Comparison of ENCODE assay signal across 22 cellular contexts in the genomic region with DNA sequence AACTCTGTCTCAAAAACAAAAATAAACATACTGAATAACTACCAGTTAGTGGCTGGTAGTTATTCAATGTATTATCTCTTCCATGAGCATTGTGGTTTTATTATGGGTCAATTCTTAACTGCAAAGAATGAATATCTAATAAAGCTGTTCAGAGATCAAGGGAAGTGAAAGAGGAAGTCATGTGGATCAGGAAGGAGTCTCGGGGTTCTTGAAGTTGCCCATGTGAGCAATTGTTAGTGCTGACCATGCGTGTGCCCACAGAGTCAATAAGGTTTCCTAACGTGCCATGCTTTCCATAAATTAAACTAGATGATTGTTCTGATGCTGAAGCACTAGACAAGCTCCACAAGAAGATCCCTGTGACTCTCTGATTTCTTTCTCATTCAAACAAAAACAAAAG.
DNase-seq lines count a peak whose midpoint lies in the region; ATAC-seq and TF ChIP-seq lines count a peak whose summit lies in the region.
"Had no signal": no experiment of that assay in that cellular context is flagged by ENCODE, and none has a peak within 500 bp of the region (broad histone marks: within the 10 kb centered on the region; RNA-seq: fewer than 3 reads in every experiment).

No MANE protein-coding gene starts in this region.

- peaks cover 1% of the 10 kb centered on the region for H3K27me3 Mint-ChIP-seq in endothelial cell (ENCODE audit: unreplicated experiment)
- peaks cover 28% of the 10 kb centered on the region for H3K27me3 Mint-ChIP-seq in osteocyte (ENCODE audit: unreplicated experiment)
- peaks cover 9% of the 10 kb centered on the region for H3K27me3 Mint-ChIP-seq in activated T-helper 17 cell treated with anti-CD3 and anti-CD28 coated beads, Interleukin-2, amount 50 U/mL, for 72 hours
- H3K27me3 Mint-ChIP-seq: stimulated activated memory B cell treated with anti-CD40 and anti-IgM and Interleukin-4, amounts not matched to agents 10 μg/mL and 1 μg/mL and 100 μg/mL, for 72 hours had no signal

- no peak overlapping the region for H3K4me3 ChIP-seq in effector memory CD4-positive, alpha-beta T cell (ENCODE audit: insufficient read depth, low read depth, low read length, poor library complexity, severe bottlenecking)
- H3K4me3 ChIP-seq: dorsolateral prefrontal cortex, heart right ventricle, pancreas, SJCRH30 had no signal

- no peak overlapping the region for H3K27ac ChIP-seq in effector memory CD4-positive, alpha-beta T cell (ENCODE audit: insufficient read depth, low read length, poor library complexity, severe bottlenecking)
- H3K27ac ChIP-seq: dorsolateral prefrontal cortex, heart right ventricle, pancreas, SJCRH30 had no signal

- ATAC-seq in HG03175 (IDR thresholded peaks at IDR 0.05; ENCODE audit: unreplicated experiment) (peak; percentile 38), HG02678 (IDR thresholded peaks at IDR 0.05; ENCODE audit: unreplicated experiment) (no peak)
- ATAC-seq in activated T-helper 17 cell treated with anti-CD3 and anti-CD28 coated beads, Interleukin-2, amount 50 U/mL, for 72 hours (replicated peaks): no peak
- ATAC-seq: activated naive CD8-positive, alpha-beta T cell treated with anti-CD3 and anti-CD28 coated beads, Interleukin-2, amount 50 U/mL, for 24 hours; activated T-cell treated with anti-CD3 and anti-CD28 coated beads, Interleukin-2, amount 50 U/mL, for 4 hours; stimulated activated memory B cell treated with anti-CD40 and anti-IgM and Interleukin-4, amounts not matched to agents 10 μg/mL and 1 μg/mL and 100 μg/mL, for 72 hours had no signal

- H3K27me3 ChIP-seq in effector memory CD4-positive, alpha-beta T cell (replicated peaks; ENCODE audit: control insufficient read depth, insufficient read depth, low read length, poor library complexity, severe bottlenecking): peaks cover 3% of the 10 kb centered on the region
- H3K27me3 ChIP-seq: dorsolateral prefrontal cortex, pancreas, SJCRH30 had no signal

- H3K4me1 ChIP-seq in effector memory CD4-positive, alpha-beta T cell (ENCODE audit: control insufficient read depth, insufficient read depth, low read length, poor library complexity, severe bottlenecking): no peaks in the 10 kb centered on the region

- H3K4me1 Mint-ChIP-seq in endothelial cell (ENCODE audit: unreplicated experiment) (peaks cover 21% of the 10 kb centered on the region), osteocyte (ENCODE audit: unreplicated experiment) (peaks cover 16% of the 10 kb centered on the region)
- no peaks in the 10 kb centered on the region for H3K4me1 Mint-ChIP-seq in activated T-helper 17 cell treated with anti-CD3 and anti-CD28 coated beads, Interleukin-2, amount 50 U/mL, for 72 hours

- H3K9me3 Mint-ChIP-seq in endothelial cell (ENCODE audit: unreplicated experiment) (no peaks in the 10 kb centered on the region), osteocyte (ENCODE audit: unreplicated experiment) (no peaks in the 10 kb centered on the region)
- no peaks in the 10 kb centered on the region for H3K9me3 Mint-ChIP-seq in activated T-helper 17 cell treated with anti-CD3 and anti-CD28 coated beads, Interleukin-2, amount 50 U/mL, for 72 hours
- H3K9me3 Mint-ChIP-seq: activated CD4-positive, alpha-beta memory T cell treated with anti-CD3 and anti-CD28 coated beads for 36 hours; activated naive CD8-positive, alpha-beta T cell treated with anti-CD3 and anti-CD28 coated beads, Interleukin-2, amount 50 U/mL, for 24 hours; activated T-cell treated with anti-CD3 and anti-CD28 coated beads, Interleukin-2, amount 50 U/mL, for 4 hours; stimulated activated memory B cell treated with anti-CD40 and anti-IgM and Interleukin-4, amounts not matched to agents 10 μg/mL and 1 μg/mL and 100 μg/mL, for 72 hours had no signal

- peak; percentile 89 for DNase-seq in NOMO-1 treated with dmso at 0.1 percent for 144 hours (lab: John Stamatoyannopoulos, UW; ENCODE audit: unreplicated experiment)
- DNase-seq in endothelial cell (ENCODE audit: low spot score): no peak
- DNase-seq in osteocyte (ENCODE audit: extremely low spot score, unreplicated experiment): peak; percentile 11
- no peak for DNase-seq in effector memory CD4-positive, alpha-beta T cell
- no peak for DNase-seq in activated CD4-positive, alpha-beta T cell treated with anti-CD3 and anti-CD28 coated beads for 48 hours
- DNase-seq: activated CD4-positive, alpha-beta memory T cell treated with anti-CD3 and anti-CD28 coated beads for 36 hours; activated naive CD8-positive, alpha-beta T cell treated with anti-CD3 and anti-CD28 coated beads, Interleukin-2, amount 50 U/mL, for 24 hours; activated T-cell treated with anti-CD3 and anti-CD28 coated beads, Interleukin-2, amount 50 U/mL, for 4 hours; CD4-positive, CD25-positive, alpha-beta regulatory T cell; DMS79 treated with DMSO at 0.1 percent for 48 hours; dorsolateral prefrontal cortex; HCEC 1CT; heart right ventricle; NCI-H2171 treated with DMSO at 0.1 percent for 48 hours; NCI-H82; pancreas; SJCRH30; trophoblast cell had no signal

- H3K27ac Mint-ChIP-seq in endothelial cell (ENCODE audit: unreplicated experiment) (peak overlapping the region; percentile 27), osteocyte (ENCODE audit: unreplicated experiment) (no peak overlapping the region)
- no peak overlapping the region for H3K27ac Mint-ChIP-seq in activated T-helper 17 cell treated with anti-CD3 and anti-CD28 coated beads, Interleukin-2, amount 50 U/mL, for 72 hours
- H3K27ac Mint-ChIP-seq: activated CD4-positive, alpha-beta memory T cell treated with anti-CD3 and anti-CD28 coated beads for 36 hours; activated naive CD8-positive, alpha-beta T cell treated with anti-CD3 and anti-CD28 coated beads, Interleukin-2, amount 50 U/mL, for 24 hours; stimulated activated memory B cell treated with anti-CD40 and anti-IgM and Interleukin-4, amounts not matched to agents 10 μg/mL and 1 μg/mL and 100 μg/mL, for 72 hours had no signal

- no peaks in the 10 kb centered on the region for H3K36me3 ChIP-seq in effector memory CD4-positive, alpha-beta T cell (ENCODE audit: control insufficient read depth, insufficient read depth, low read length)
- H3K36me3 ChIP-seq: heart right ventricle, pancreas, SJCRH30 had no signal

- H3K9me3 ChIP-seq in effector memory CD4-positive, alpha-beta T cell (ENCODE audit: control insufficient read depth, low read length): no peaks in the 10 kb centered on the region
- H3K9me3 ChIP-seq: heart right ventricle, pancreas, SJCRH30 had no signal

- TF ChIP-seq CTCF in endothelial cell (IDR thresholded peaks at IDR 0.05; ENCODE audit: unreplicated experiment) (no peak), osteocyte (IDR thresholded peaks at IDR 0.05) (no peak)

- H3K36me3 Mint-ChIP-seq in endothelial cell (ENCODE audit: low read depth, unreplicated experiment) (no peaks in the 10 kb centered on the region), osteocyte (ENCODE audit: unreplicated experiment) (no peaks in the 10 kb centered on the region)
- H3K36me3 Mint-ChIP-seq in activated T-helper 17 cell treated with anti-CD3 and anti-CD28 coated beads, Interleukin-2, amount 50 U/mL, for 72 hours (ENCODE audit: low read depth): no peaks in the 10 kb centered on the region
- H3K36me3 Mint-ChIP-seq: activated CD4-positive, alpha-beta memory T cell treated with anti-CD3 and anti-CD28 coated beads for 36 hours; CD4-positive, CD25-positive, alpha-beta regulatory T cell; stimulated activated memory B cell treated with anti-CD40 and anti-IgM and Interleukin-4, amounts not matched to agents 10 μg/mL and 1 μg/mL and 100 μg/mL, for 72 hours had no signal

- H3K4me3 Mint-ChIP-seq in endothelial cell (ENCODE audit: unreplicated experiment) (no peak overlapping the region), osteocyte (ENCODE audit: unreplicated experiment) (no peak overlapping the region)
- H3K4me3 Mint-ChIP-seq in activated T-helper 17 cell treated with anti-CD3 and anti-CD28 coated beads, Interleukin-2, amount 50 U/mL, for 72 hours: no peak overlapping the region
- H3K4me3 Mint-ChIP-seq: activated CD4-positive, alpha-beta memory T cell treated with anti-CD3 and anti-CD28 coated beads for 36 hours; activated naive CD8-positive, alpha-beta T cell treated with anti-CD3 and anti-CD28 coated beads, Interleukin-2, amount 50 U/mL, for 24 hours; activated T-cell treated with anti-CD3 and anti-CD28 coated beads, Interleukin-2, amount 50 U/mL, for 4 hours; CD4-positive, CD25-positive, alpha-beta regulatory T cell; stimulated activated memory B cell treated with anti-CD40 and anti-IgM and Interleukin-4, amounts not matched to agents 10 μg/mL and 1 μg/mL and 100 μg/mL, for 72 hours had no signal

Comparison
In these comparisons a context has a peak if more than half of its experiments do, and no peak if none do; other contexts are left out.
1. DNase-seq: peak in NOMO-1 treated with dmso at 0.1 percent for 144 hours (single experiment) and osteocyte (single experiment); none in endothelial cell (single experiment), effector memory CD4-positive, alpha-beta T cell (0 of 3) and activated CD4-positive, alpha-beta T cell treated with anti-CD3 and anti-CD28 coated beads for 48 hours (single experiment).